In the genomic region with DNA sequence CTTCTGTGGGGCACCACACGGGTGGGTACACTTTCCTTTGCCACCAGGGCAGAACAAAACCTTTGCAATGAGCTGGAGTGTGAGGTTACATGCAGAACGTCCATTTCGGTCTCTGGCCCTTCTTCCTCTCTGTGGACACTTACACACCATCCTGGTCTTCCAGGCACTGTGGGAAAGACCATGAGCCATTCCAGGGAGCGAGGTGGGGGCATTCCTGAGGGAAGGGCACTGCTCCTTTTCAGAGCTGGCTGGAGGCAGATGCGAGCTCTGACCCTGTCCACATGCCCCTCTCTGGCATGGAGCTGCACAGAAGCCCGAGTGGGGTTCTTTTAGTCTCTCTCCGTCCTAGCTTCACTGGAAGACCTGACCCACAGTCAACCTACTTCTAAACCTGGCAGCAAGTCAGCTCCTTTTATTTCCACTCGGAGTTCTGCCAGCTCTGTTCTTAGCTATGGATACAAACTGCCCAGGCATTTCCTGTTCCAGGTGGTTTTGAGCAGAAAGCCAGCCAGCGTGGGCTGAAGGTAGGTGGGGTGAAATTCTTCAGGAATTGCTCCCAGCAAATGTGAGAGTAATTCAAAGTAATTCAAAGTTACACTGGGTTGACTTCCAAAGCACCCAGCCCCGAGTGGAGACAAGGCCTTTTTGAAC, we compare ENCODE assay signal across 13 cellular contexts.
DNase-seq lines count a peak whose midpoint lies in the region; ATAC-seq and TF ChIP-seq lines count a peak whose summit lies in the region.
"Had no signal": no experiment of that assay in that cellular context is flagged by ENCODE, and none has a peak within 500 bp of the region (broad histone marks: within the 10 kb centered on the region; RNA-seq: fewer than 3 reads in every experiment).

No MANE protein-coding gene starts in this region.

- peaks cover 0 to 10% (median 0%) of the 10 kb centered on the region in 4 donors for H3K4me1 ChIP-seq in stomach
- H3K4me1 ChIP-seq: Caco-2 had no signal

- no peaks in the 10 kb centered on the region for H3K4me1 Mint-ChIP-seq in stimulated activated effector memory CD8-positive, alpha-beta T cell treated with anti-CD3 and anti-CD28 coated beads, Interleukin-12 subunit alpha, Interleukin-12 subunit beta, amount 100 ng/mL, for 72 hours
- H3K4me1 Mint-ChIP-seq: activated naive CD4-positive, alpha-beta T cell treated with anti-CD3 and anti-CD28 coated beads, Interleukin-2, amount 10 ng/mL, durations not matched to agents 7 days and 5 days had no signal

- H3K4me3 ChIP-seq in LNCaP clone FGC (ENCODE audit: low read depth, low read length): no peak overlapping the region
- H3K4me3 ChIP-seq in cardiac fibroblast (replicated peaks in 1 of 2; ENCODE audit: low read depth in 2 of 2, low read length in 2 of 2): no peak overlapping the region
- no peak overlapping the region for H3K4me3 ChIP-seq in kidney epithelial cell (ENCODE audit: low read depth, low read length)
- H3K4me3 ChIP-seq in stomach: no peak overlapping the region

- no peak overlapping the region for H3K27ac Mint-ChIP-seq in stimulated activated effector memory CD8-positive, alpha-beta T cell treated with anti-CD3 and anti-CD28 coated beads, Interleukin-12 subunit alpha, Interleukin-12 subunit beta, amount 100 ng/mL, for 72 hours
- H3K27ac Mint-ChIP-seq: activated naive CD4-positive, alpha-beta T cell treated with anti-CD3 and anti-CD28 coated beads, Interleukin-2, amount 10 ng/mL, durations not matched to agents 7 days and 5 days had no signal

- H3K36me3 Mint-ChIP-seq in stimulated activated effector memory CD8-positive, alpha-beta T cell treated with anti-CD3 and anti-CD28 coated beads, Interleukin-12 subunit alpha, Interleukin-12 subunit beta, amount 100 ng/mL, for 72 hours: no peaks in the 10 kb centered on the region
- H3K36me3 Mint-ChIP-seq: activated naive CD4-positive, alpha-beta T cell treated with anti-CD3 and anti-CD28 coated beads, Interleukin-2, amount 10 ng/mL, durations not matched to agents 7 days and 5 days had no signal

- H3K9me3 ChIP-seq in stomach: no peaks in the 10 kb centered on the region
- H3K9me3 ChIP-seq: Caco-2 had no signal

- no peaks in the 10 kb centered on the region for H3K36me3 ChIP-seq in kidney epithelial cell (ENCODE audit: control insufficient read depth, insufficient read depth, low read length)
- H3K36me3 ChIP-seq in stomach: no peaks in the 10 kb centered on the region

- ATAC-seq in HG03108 (IDR thresholded peaks at IDR 0.05; ENCODE audit: unreplicated experiment): no peak
- no peak for ATAC-seq in GM21360 (IDR thresholded peaks at IDR 0.05; ENCODE audit: unreplicated experiment)
- no peak for ATAC-seq in stimulated activated effector memory CD8-positive, alpha-beta T cell treated with anti-CD3 and anti-CD28 coated beads, Interleukin-12 subunit alpha, Interleukin-12 subunit beta, amount 100 ng/mL, for 72 hours
- ATAC-seq: SK-N-SH treated with all-trans-retinoic acid at 6 μM for 48 hours had no signal

- H3K27me3 ChIP-seq in kidney epithelial cell (ENCODE audit: control insufficient read depth, insufficient read depth, low read length) (no peaks in the 10 kb centered on the region), stomach (no peaks in the 10 kb centered on the region)

- WGBS in stomach, 5 donors: 51 to 64% (median 58%) methylated on average over 6 to 10 of the region's 10 CpGs

- no peak overlapping the region for H3K4me3 Mint-ChIP-seq in stimulated activated effector memory CD8-positive, alpha-beta T cell treated with anti-CD3 and anti-CD28 coated beads, Interleukin-12 subunit alpha, Interleukin-12 subunit beta, amount 100 ng/mL, for 72 hours
- H3K4me3 Mint-ChIP-seq: activated naive CD4-positive, alpha-beta T cell treated with anti-CD3 and anti-CD28 coated beads, Interleukin-2, amount 10 ng/mL, durations not matched to agents 7 days and 5 days had no signal

- no peak overlapping the region for H3K27ac ChIP-seq in stomach

- intact Hi-C loops in stomach (cut with DNase I; ENCODE audit: low total_unique reads): no loop called here

- peak; percentile 67 for DNase-seq in LNCaP clone FGC (ENCODE audit: low read depth)
- DNase-seq in cardiac fibroblast (ENCODE audit: low read depth in 2 of 2): peak; percentile 48 to 73
- peak; percentile 7 for DNase-seq in kidney epithelial cell (ENCODE audit: low read depth)
- peak; percentile 31 for DNase-seq in stomach
- DNase-seq in NCI-H446 treated with DMSO at 0.1 percent for 48 hours (lab: John Stamatoyannopoulos, UW): no peak
- no peak for DNase-seq in stimulated activated effector memory CD8-positive, alpha-beta T cell treated with anti-CD3 and anti-CD28 coated beads, Interleukin-12 subunit alpha, Interleukin-12 subunit beta, amount 100 ng/mL, for 72 hours (ENCODE audit: low spot score in 2 of 2)
- DNase-seq: activated CD4-positive, alpha-beta T cell treated with anti-CD3 and anti-CD28 coated beads, Interleukin-2, amount 50 U/mL, for 48 hours; activated naive CD4-positive, alpha-beta T cell treated with anti-CD3 and anti-CD28 coated beads, Interleukin-2, amount 10 ng/mL, durations not matched to agents 7 days and 5 days; Caco-2; NCI-H69 had no signal

- no peak for TF ChIP-seq POLR2A in stomach (IDR thresholded peaks at IDR 0.05)

- no peaks in the 10 kb centered on the region for H3K9me3 Mint-ChIP-seq in stimulated activated effector memory CD8-positive, alpha-beta T cell treated with anti-CD3 and anti-CD28 coated beads, Interleukin-12 subunit alpha, Interleukin-12 subunit beta, amount 100 ng/mL, for 72 hours
- H3K9me3 Mint-ChIP-seq: activated naive CD4-positive, alpha-beta T cell treated with anti-CD3 and anti-CD28 coated beads, Interleukin-2, amount 10 ng/mL, durations not matched to agents 7 days and 5 days had no signal

- TF ChIP-seq EP300 in stomach (IDR thresholded peaks at IDR 0.05): no peak

- no peak for TF ChIP-seq CTCF in LNCaP clone FGC (IDR thresholded peaks at IDR 0.05; ENCODE audit: control insufficient read depth, extremely low read depth, insufficient read depth)
- no peak for TF ChIP-seq CTCF in cardiac fibroblast (IDR thresholded peaks at IDR 0.05; ENCODE audit: low read depth, low read length)
- no peak for TF ChIP-seq CTCF in kidney epithelial cell (IDR thresholded peaks at IDR 0.05; ENCODE audit: insufficient read depth, low read length, poor library complexity, severe bottlenecking)
- no peak for TF ChIP-seq CTCF in stomach (IDR thresholded peaks at IDR 0.05)

Comparison
In these comparisons a context has a peak if more than half of its experiments do, and no peak if none do; other contexts are left out.
1. DNase-seq: peak in LNCaP clone FGC (single experiment), cardiac fibroblast (2 of 2), kidney epithelial cell (single experiment) and stomach (single experiment); none in NCI-H446 treated with DMSO at 0.1 percent for 48 hours (single experiment) and stimulated activated effector memory CD8-positive, alpha-beta T cell treated with anti-CD3 and anti-CD28 coated beads, Interleukin-12 subunit alpha, Interleukin-12 subunit beta, amount 100 ng/mL, for 72 hours (0 of 2).